1 cellular context compared by ENCODE assay signal in genomic region chr17:74296548-74296936, GRCh38.
TF ChIP-seq lines count a peak whose summit lies in the region.

No MANE protein-coding gene starts in this region.

TF ChIP-seq in K562, 482 proteins besides CTCF, POLR2A, EP300 and RAD21 (continued from another document and continues in another):
- TF ChIP-seq MGA (IDR thresholded peaks at IDR 0.05) (peak; percentile 33), TBP (optimal IDR thresholded peaks at IDR 0.05; ENCODE audit: low read depth, low read length) (peak; percentile 52), ZNF79 (CRISPR knock-in tag; IDR thresholded peaks at IDR 0.05; ENCODE audit: low read depth) (no peak), BCL6 (CRISPR knock-in tag; IDR thresholded peaks at IDR 0.05) (peak; percentile 42), ZNF511 (CRISPR knock-in tag; IDR thresholded peaks at IDR 0.05) (0 out of 2 replicates have a peak, but pooled peaks have one; percentile 42), ZNF655 (CRISPR knock-in tag; IDR thresholded peaks at IDR 0.05) (no peak), EWSR1 (IDR thresholded peaks at IDR 0.05; ENCODE audit: borderline replicate concordance, low read depth, partially characterized antibody) (no peak), ZNF668 (CRISPR knock-in tag; IDR thresholded peaks at IDR 0.05) (no peak), NRF1 (conservative IDR thresholded peaks at IDR 0.05 in 1 of 2, IDR thresholded peaks at IDR 0.05 in 1 of 2) (0 out of 4 replicates have a peak, but pooled peaks of 1 of the 2 experiments have one; percentile 13), ZNF830 (CRISPR knock-in tag; IDR thresholded peaks at IDR 0.05) (no peak), ZBTB33 (CRISPR knock-in tag; IDR thresholded peaks at IDR 0.05) (no peak), SETDB1 (IDR thresholded peaks at IDR 0.05; ENCODE audit: low read length) (no peak), ZNF143 (CRISPR knock-in tag; IDR thresholded peaks at IDR 0.05) (no peak), SMAD4 (CRISPR knock-in tag; conservative IDR thresholded peaks at IDR 0.05) (peak; percentile 86), ARID4B (CRISPR knock-in tag; IDR thresholded peaks at IDR 0.05) (no peak), CEBPG (CRISPR knock-in tag; IDR thresholded peaks at IDR 0.05) (peak; percentile 18; the same call in 1 of the 2 replicates), CEBPG (tag; conservative IDR thresholded peaks at IDR 0.05 in 1 of 2, IDR thresholded peaks at IDR 0.05 in 1 of 2) (no peak), ZFX (CRISPR knock-in tag; IDR thresholded peaks at IDR 0.05) (no peak; the same call in 1 of the 2 replicates), NR1H2 (CRISPR knock-in tag; IDR thresholded peaks at IDR 0.05) (no peak), TCF15 (CRISPR knock-in tag; IDR thresholded peaks at IDR 0.05) (no peak), PYGO2 (tag; IDR thresholded peaks at IDR 0.05) (no peak), ZNF175 (CRISPR knock-in tag; IDR thresholded peaks at IDR 0.05; ENCODE audit: low read depth) (no peak), MED1 (CRISPR knock-in tag; IDR thresholded peaks at IDR 0.05; ENCODE audit: borderline replicate concordance) (no peak), FOXK2 (conservative IDR thresholded peaks at IDR 0.05 in 1 of 2, IDR thresholded peaks at IDR 0.05 in 1 of 2; ENCODE audit: low read depth in 2 of 2) (peak; percentile 9; a peak in 1 of 4 replicates), MNT (conservative IDR thresholded peaks at IDR 0.05) (peak in 1 of 2 experiments; percentile 13; a peak in 1 of 4 replicates), PML (IDR thresholded peaks at IDR 0.05; ENCODE audit: low read length) (peak; percentile 66), MLX (CRISPR knock-in tag; conservative IDR thresholded peaks at IDR 0.05) (no peak), MBD2 (IDR thresholded peaks at IDR 0.05; ENCODE audit: borderline replicate concordance, low read depth) (no peak), ZNF197 (CRISPR knock-in tag; IDR thresholded peaks at IDR 0.05; ENCODE audit: low read depth) (0 out of 2 replicates have a peak, but pooled peaks have one; percentile 68), ZNF3 (CRISPR knock-in tag; IDR thresholded peaks at IDR 0.05) (no peak), ELF4 (CRISPR knock-in tag; IDR thresholded peaks at IDR 0.05) (no peak), DDX20 (tag; IDR thresholded peaks at IDR 0.05; ENCODE audit: low read depth) (no peak), ZBTB26 (CRISPR knock-in tag; IDR thresholded peaks at IDR 0.05) (no peak)
